In genomic region chr6:28104392-28105250, GRCh38 we compare ENCODE assay signal across 1 cellular context.
TF ChIP-seq lines count a peak whose summit lies in the region.

No MANE protein-coding gene starts in this region.

TF ChIP-seq in K562, 482 proteins besides CTCF, POLR2A, EP300 and RAD21 (continued from another document and continues in another):
- TF ChIP-seq ADNP (tag; IDR thresholded peaks at IDR 0.05) = no peak
- no peak for TF ChIP-seq ZNF436 (CRISPR knock-in tag; IDR thresholded peaks at IDR 0.05)
- TF ChIP-seq SLC30A9 (CRISPR knock-in tag; IDR thresholded peaks at IDR 0.05) = no peak
- peak; percentile 54; the same call in 1 of the 2 replicates for TF ChIP-seq NR2C2 (CRISPR knock-in tag; IDR thresholded peaks at IDR 0.05)
- peak; percentile 56; the same call in 1 of the 2 replicates for TF ChIP-seq NR2C2 (tag; IDR thresholded peaks at IDR 0.05)
- TF ChIP-seq RBM22 (IDR thresholded peaks at IDR 0.05; ENCODE audit: low read depth, low read length, poor library complexity, severe bottlenecking) = peak; percentile 68
- TF ChIP-seq, protein P1, sequence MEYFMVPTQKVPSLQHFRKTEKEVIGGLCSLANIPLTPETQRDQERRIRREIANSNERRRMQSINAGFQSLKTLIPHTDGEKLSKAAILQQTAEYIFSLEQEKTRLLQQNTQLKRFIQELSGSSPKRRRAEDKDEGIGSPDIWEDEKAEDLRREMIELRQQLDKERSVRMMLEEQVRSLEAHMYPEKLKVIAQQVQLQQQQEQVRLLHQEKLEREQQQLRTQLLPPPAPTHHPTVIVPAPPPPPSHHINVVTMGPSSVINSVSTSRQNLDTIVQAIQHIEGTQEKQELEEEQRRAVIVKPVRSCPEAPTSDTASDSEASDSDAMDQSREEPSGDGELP (CRISPR knock-in tag; IDR thresholded peaks at IDR 0.05; ENCODE audit: borderline replicate concordance) = peak; percentile 86
- no peak for TF ChIP-seq HOXB6 (CRISPR knock-in tag; IDR thresholded peaks at IDR 0.05; ENCODE audit: borderline replicate concordance)
- peak; percentile 67; the same call in 1 of the 2 replicates for TF ChIP-seq RNF2 (IDR thresholded peaks at IDR 0.05)
- TF ChIP-seq TGIF2 (CRISPR knock-in tag; IDR thresholded peaks at IDR 0.05) = no peak
- TF ChIP-seq ZBTB9 (CRISPR knock-in tag; IDR thresholded peaks at IDR 0.05) = peak; percentile 95
- TF ChIP-seq GTF2A2 (tag; IDR thresholded peaks at IDR 0.05) = 0 out of 2 replicates have a peak, but pooled peaks have one; percentile 20
- TF ChIP-seq STAT5A (IDR thresholded peaks at IDR 0.05; ENCODE audit: borderline replicate concordance, low read length) = no peak
- no peak for TF ChIP-seq ATF3 (IDR thresholded peaks at IDR 0.05)
- 0 out of 2 replicates have a peak, but pooled peaks have one; percentile 7 for TF ChIP-seq ATF3 (CRISPR knock-in tag; conservative IDR thresholded peaks at IDR 0.05)
- TF ChIP-seq, protein P2, sequence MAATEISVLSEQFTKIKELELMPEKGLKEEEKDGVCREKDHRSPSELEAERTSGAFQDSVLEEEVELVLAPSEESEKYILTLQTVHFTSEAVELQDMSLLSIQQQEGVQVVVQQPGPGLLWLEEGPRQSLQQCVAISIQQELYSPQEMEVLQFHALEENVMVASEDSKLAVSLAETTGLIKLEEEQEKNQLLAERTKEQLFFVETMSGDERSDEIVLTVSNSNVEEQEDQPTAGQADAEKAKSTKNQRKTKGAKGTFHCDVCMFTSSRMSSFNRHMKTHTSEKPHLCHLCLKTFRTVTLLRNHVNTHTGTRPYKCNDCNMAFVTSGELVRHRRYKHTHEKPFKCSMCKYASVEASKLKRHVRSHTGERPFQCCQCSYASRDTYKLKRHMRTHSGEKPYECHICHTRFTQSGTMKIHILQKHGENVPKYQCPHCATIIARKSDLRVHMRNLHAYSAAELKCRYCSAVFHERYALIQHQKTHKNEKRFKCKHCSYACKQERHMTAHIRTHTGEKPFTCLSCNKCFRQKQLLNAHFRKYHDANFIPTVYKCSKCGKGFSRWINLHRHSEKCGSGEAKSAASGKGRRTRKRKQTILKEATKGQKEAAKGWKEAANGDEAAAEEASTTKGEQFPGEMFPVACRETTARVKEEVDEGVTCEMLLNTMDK (IDR thresholded peaks at IDR 0.05; ENCODE audit: borderline replicate concordance, insufficient read depth, low read depth, low read length, poor library complexity, severe bottlenecking) = peak; percentile 76
- TF ChIP-seq CAMTA2 (CRISPR knock-in tag; conservative IDR thresholded peaks at IDR 0.05) = 0 out of 2 replicates have a peak, but pooled peaks have one; percentile 81
- peak; percentile 70; the same call in 1 of the 2 replicates for TF ChIP-seq PHF21A (IDR thresholded peaks at IDR 0.05; ENCODE audit: borderline replicate concordance, low read depth)
- TF ChIP-seq, protein P3, sequence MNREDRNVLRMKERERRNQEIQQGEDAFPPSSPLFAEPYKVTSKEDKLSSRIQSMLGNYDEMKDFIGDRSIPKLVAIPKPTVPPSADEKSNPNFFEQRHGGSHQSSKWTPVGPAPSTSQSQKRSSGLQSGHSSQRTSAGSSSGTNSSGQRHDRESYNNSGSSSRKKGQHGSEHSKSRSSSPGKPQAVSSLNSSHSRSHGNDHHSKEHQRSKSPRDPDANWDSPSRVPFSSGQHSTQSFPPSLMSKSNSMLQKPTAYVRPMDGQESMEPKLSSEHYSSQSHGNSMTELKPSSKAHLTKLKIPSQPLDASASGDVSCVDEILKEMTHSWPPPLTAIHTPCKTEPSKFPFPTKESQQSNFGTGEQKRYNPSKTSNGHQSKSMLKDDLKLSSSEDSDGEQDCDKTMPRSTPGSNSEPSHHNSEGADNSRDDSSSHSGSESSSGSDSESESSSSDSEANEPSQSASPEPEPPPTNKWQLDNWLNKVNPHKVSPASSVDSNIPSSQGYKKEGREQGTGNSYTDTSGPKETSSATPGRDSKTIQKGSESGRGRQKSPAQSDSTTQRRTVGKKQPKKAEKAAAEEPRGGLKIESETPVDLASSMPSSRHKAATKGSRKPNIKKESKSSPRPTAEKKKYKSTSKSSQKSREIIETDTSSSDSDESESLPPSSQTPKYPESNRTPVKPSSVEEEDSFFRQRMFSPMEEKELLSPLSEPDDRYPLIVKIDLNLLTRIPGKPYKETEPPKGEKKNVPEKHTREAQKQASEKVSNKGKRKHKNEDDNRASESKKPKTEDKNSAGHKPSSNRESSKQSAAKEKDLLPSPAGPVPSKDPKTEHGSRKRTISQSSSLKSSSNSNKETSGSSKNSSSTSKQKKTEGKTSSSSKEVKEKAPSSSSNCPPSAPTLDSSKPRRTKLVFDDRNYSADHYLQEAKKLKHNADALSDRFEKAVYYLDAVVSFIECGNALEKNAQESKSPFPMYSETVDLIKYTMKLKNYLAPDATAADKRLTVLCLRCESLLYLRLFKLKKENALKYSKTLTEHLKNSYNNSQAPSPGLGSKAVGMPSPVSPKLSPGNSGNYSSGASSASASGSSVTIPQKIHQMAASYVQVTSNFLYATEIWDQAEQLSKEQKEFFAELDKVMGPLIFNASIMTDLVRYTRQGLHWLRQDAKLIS (CRISPR knock-in tag; IDR thresholded peaks at IDR 0.05) = peak; percentile 72
- TF ChIP-seq TRIM28 (IDR thresholded peaks at IDR 0.05) = 0 out of 2 replicates have a peak, but pooled peaks have one; percentile 21
- TF ChIP-seq POLR2H (tag; IDR thresholded peaks at IDR 0.05; ENCODE audit: low read depth) = peak; percentile 53
- TF ChIP-seq HDAC6 (IDR thresholded peaks at IDR 0.05; ENCODE audit: low read depth, low read length) = 0 out of 2 replicates have a peak, but pooled peaks have one; percentile 52
- TF ChIP-seq OTX1 (CRISPR knock-in tag; IDR thresholded peaks at IDR 0.05) = 0 out of 2 replicates have a peak, but pooled peaks have one; percentile 78
- peak; percentile 88 for TF ChIP-seq SMAD4 (CRISPR knock-in tag; conservative IDR thresholded peaks at IDR 0.05)
- TF ChIP-seq CXXC5 (CRISPR knock-in tag; IDR thresholded peaks at IDR 0.05) = peak; percentile 88
- peak; percentile 47 for TF ChIP-seq DPF2 (IDR thresholded peaks at IDR 0.05)
- TF ChIP-seq ZNF586 (CRISPR knock-in tag; conservative IDR thresholded peaks at IDR 0.05) = no peak
- no peak for TF ChIP-seq KHSRP (IDR thresholded peaks at IDR 0.05)
- TF ChIP-seq CREB1 (IDR thresholded peaks at IDR 0.05) = peak; percentile 61; the same call in 1 of the 2 replicates
- peak; percentile 66; the same call in 1 of the 2 replicates for TF ChIP-seq CREB1 (CRISPR knock-in tag; IDR thresholded peaks at IDR 0.05)
- no peak for TF ChIP-seq PHB2 (IDR thresholded peaks at IDR 0.05; ENCODE audit: low read depth)
- no peak for TF ChIP-seq RBM39 (optimal IDR thresholded peaks at IDR 0.05; ENCODE audit: low read depth, low read length)
- TF ChIP-seq ZNF444 (CRISPR knock-in tag; IDR thresholded peaks at IDR 0.05) = 0 out of 2 replicates have a peak, but pooled peaks have one; percentile 34
- TF ChIP-seq MAFK (IDR thresholded peaks at IDR 0.05; ENCODE audit: low read length) = peak; percentile 19; the same call in 1 of the 2 replicates
- TF ChIP-seq ZNF311 (CRISPR knock-in tag; IDR thresholded peaks at IDR 0.05) = peak; percentile 35; the same call in 1 of the 2 replicates
- TF ChIP-seq, protein P4, sequence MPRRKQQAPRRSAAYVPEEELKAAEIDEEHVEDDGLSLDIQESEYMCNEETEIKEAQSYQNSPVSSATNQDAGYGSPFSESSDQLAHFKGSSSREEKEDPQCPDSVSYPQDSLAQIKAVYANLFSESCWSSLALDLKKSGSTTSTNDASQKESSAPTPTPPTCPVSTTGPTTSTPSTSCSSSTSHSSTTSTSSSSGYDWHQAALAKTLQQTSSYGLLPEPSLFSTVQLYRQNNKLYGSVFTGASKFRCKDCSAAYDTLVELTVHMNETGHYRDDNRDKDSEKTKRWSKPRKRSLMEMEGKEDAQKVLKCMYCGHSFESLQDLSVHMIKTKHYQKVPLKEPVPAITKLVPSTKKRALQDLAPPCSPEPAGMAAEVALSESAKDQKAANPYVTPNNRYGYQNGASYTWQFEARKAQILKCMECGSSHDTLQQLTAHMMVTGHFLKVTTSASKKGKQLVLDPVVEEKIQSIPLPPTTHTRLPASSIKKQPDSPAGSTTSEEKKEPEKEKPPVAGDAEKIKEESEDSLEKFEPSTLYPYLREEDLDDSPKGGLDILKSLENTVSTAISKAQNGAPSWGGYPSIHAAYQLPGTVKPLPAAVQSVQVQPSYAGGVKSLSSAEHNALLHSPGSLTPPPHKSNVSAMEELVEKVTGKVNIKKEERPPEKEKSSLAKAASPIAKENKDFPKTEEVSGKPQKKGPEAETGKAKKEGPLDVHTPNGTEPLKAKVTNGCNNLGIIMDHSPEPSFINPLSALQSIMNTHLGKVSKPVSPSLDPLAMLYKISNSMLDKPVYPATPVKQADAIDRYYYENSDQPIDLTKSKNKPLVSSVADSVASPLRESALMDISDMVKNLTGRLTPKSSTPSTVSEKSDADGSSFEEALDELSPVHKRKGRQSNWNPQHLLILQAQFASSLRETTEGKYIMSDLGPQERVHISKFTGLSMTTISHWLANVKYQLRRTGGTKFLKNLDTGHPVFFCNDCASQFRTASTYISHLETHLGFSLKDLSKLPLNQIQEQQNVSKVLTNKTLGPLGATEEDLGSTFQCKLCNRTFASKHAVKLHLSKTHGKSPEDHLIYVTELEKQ (CRISPR knock-in tag; IDR thresholded peaks at IDR 0.05) = 0 out of 2 replicates have a peak, but pooled peaks have one; percentile 51
- TF ChIP-seq, protein P5, sequence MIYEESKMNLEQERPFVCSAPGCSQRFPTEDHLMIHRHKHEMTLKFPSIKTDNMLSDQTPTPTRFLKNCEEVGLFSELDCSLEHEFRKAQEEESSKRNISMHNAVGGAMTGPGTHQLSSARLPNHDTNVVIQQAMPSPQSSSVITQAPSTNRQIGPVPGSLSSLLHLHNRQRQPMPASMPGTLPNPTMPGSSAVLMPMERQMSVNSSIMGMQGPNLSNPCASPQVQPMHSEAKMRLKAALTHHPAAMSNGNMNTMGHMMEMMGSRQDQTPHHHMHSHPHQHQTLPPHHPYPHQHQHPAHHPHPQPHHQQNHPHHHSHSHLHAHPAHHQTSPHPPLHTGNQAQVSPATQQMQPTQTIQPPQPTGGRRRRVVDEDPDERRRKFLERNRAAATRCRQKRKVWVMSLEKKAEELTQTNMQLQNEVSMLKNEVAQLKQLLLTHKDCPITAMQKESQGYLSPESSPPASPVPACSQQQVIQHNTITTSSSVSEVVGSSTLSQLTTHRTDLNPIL (CRISPR knock-in tag; IDR thresholded peaks at IDR 0.05) = 0 out of 2 replicates have a peak, but pooled peaks have one; percentile 15
- TF ChIP-seq CCNT2 (IDR thresholded peaks at IDR 0.05; ENCODE audit: borderline replicate concordance, extremely low read depth, insufficient read length, low read depth, low read length) = peak; percentile 61
- 0 out of 2 replicates have a peak, but pooled peaks have one; percentile 5 for TF ChIP-seq DEAF1 (CRISPR knock-in tag; IDR thresholded peaks at IDR 0.05)
- TF ChIP-seq, protein P6, sequence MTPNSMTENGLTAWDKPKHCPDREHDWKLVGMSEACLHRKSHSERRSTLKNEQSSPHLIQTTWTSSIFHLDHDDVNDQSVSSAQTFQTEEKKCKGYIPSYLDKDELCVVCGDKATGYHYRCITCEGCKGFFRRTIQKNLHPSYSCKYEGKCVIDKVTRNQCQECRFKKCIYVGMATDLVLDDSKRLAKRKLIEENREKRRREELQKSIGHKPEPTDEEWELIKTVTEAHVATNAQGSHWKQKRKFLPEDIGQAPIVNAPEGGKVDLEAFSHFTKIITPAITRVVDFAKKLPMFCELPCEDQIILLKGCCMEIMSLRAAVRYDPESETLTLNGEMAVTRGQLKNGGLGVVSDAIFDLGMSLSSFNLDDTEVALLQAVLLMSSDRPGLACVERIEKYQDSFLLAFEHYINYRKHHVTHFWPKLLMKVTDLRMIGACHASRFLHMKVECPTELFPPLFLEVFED (CRISPR knock-in tag; conservative IDR thresholded peaks at IDR 0.05) = peak; percentile 82; the same call in 1 of the 2 replicates
- no peak for TF ChIP-seq ZC3H11A (IDR thresholded peaks at IDR 0.05; ENCODE audit: low read depth, low read length)
- peak; percentile 80; the same call in 1 of the 2 replicates for TF ChIP-seq ZNF76 (CRISPR knock-in tag; IDR thresholded peaks at IDR 0.05; ENCODE audit: borderline replicate concordance)
- TF ChIP-seq MEF2D (tag; conservative IDR thresholded peaks at IDR 0.05; ENCODE audit: low read depth) = 0 out of 2 replicates have a peak, but pooled peaks have one; percentile 41
- TF ChIP-seq TAF9B (IDR thresholded peaks at IDR 0.05; ENCODE audit: partially characterized antibody) = peak; percentile 91
- TF ChIP-seq ESRRA (IDR thresholded peaks at IDR 0.05; ENCODE audit: borderline replicate concordance, low read depth) = peak; percentile 62
- 0 out of 2 replicates have a peak, but pooled peaks have one; percentile 16 for TF ChIP-seq LEF1 (IDR thresholded peaks at IDR 0.05)
